ENCODE assay signal across 9 cellular contexts in genomic region chr9:133421615-133422542, GRCh38. TPM values are rescaled to one million over a fixed set of nuclear protein-coding genes. Genes with fewer than 3 reads are reported as not detected.
A peak's percentile ranks its signal among the peaks of the same experiment; 100 is the strongest.
DNase-seq lines count a peak whose midpoint lies in the region; ATAC-seq and TF ChIP-seq lines count a peak whose summit lies in the region.
"Had no signal": no experiment of that assay in that cellular context is flagged by ENCODE, and none has a peak within 500 bp of the region (broad histone marks: within the 10 kb centered on the region; RNA-seq: fewer than 3 reads in every experiment).

Gene ADAMTS13 (plus strand): TSS chr9:133422367. CDS start chr9:133422444, 77 bp downstream.

- H3K36me3 Mint-ChIP-seq in WTC11: peaks cover under 1% of the 10 kb centered on the region; the same call in 1 of the 2 replicates
- H3K36me3 Mint-ChIP-seq in Calu3 (ENCODE audit: insufficient read depth, unreplicated experiment): peaks cover 34% of the 10 kb centered on the region

- DNase-seq in AG09309 (ENCODE audit: low read depth) (no peak), WTC11 (ENCODE audit: low spot score) (peak; percentile 48), kidney tubule cell (ENCODE audit: low spot score) (peak; percentile 13), Calu3 (no peak), GM03348 (ENCODE audit: low spot score) (no peak), COR-L47 (lab: John Stamatoyannopoulos, UW) (no peak), kidney glomerular epithelial cell (lab: John Stamatoyannopoulos, UW) (no peak)
- DNase-seq: thyroid gland had no signal

- intact Hi-C loops in Calu3 (cut with micrococcal nuclease; ENCODE audit: unreplicated experiment): no loop called here

- H3K9me3 Mint-ChIP-seq in WTC11 (0 out of 2 replicates have a peak, but pooled peaks cover under 1% of the 10 kb centered on the region), Calu3 (ENCODE audit: low read depth, unreplicated experiment) (no peaks in the 10 kb centered on the region)

- BruUV-seq in Calu3 (replicated peaks; lab: Mats Ljungman, UMichigan): no TSS peak

- H3K27ac Mint-ChIP-seq in WTC11: peak within 1 kb of the TSS; percentile 87
- H3K27ac Mint-ChIP-seq in Calu3 (ENCODE audit: unreplicated experiment): no peak within 1 kb of the TSS

- POLR2A ChIA-PET in WTC11 (lab: Charles Lee): no interaction called here

- H3K27me3 Mint-ChIP-seq in WTC11 (ENCODE audit: low read depth) (no peaks in the 10 kb centered on the region), Calu3 (ENCODE audit: unreplicated experiment) (no peaks in the 10 kb centered on the region)

- no peak within 1 kb of the TSS for H3K4me3 ChIP-seq in AG09309 (ENCODE audit: control insufficient read depth, low read depth, low read length)
- H3K4me3 ChIP-seq: thyroid gland had no signal

- TF ChIP-seq CTCF in AG09309 (IDR thresholded peaks at IDR 0.05; ENCODE audit: control insufficient read depth, insufficient read depth, low read depth, low read length, missing control alignments): peak; percentile 15
- TF ChIP-seq CTCF in WTC11 (IDR thresholded peaks at IDR 0.05): 0 out of 2 replicates have a peak, but pooled peaks have one; percentile 16
- TF ChIP-seq CTCF in Calu3 (IDR thresholded peaks at IDR 0.05; ENCODE audit: unreplicated experiment): no peak

- CTCF ChIA-PET in WTC11 (lab: Charles Lee) (interaction anchor here (0.7 to 2.3 kb wide), 16 partner anchors 8 to 273 kb away, joined by 3 to 10 read pairs (median 3); partner anchors contain the start of genes MED22, RPL7A and STKLD1), Calu3 (lab: Charles Lee) (no interaction called here)

- ATAC-seq in GM18868 (IDR thresholded peaks at IDR 0.05; ENCODE audit: unreplicated experiment) (peak; percentile 49), WTC11 (peak; percentile 50)

- H3K4me3 Mint-ChIP-seq in WTC11 (no peak within 1 kb of the TSS; the same call in 1 of the 2 replicates), Calu3 (ENCODE audit: low read depth, unreplicated experiment) (no peak within 1 kb of the TSS)

- peaks cover 32% of the 10 kb centered on the region for H3K4me1 Mint-ChIP-seq in WTC11
- H3K4me1 Mint-ChIP-seq in Calu3 (ENCODE audit: low read depth, unreplicated experiment): peaks cover 20% of the 10 kb centered on the region

TF ChIP-seq in WTC11, 78 proteins besides CTCF, POLR2A, EP300 and RAD21:
- TF ChIP-seq ZNF121 (CRISPR knock-in tag; IDR thresholded peaks at IDR 0.05): peak; percentile 76; the same call in 1 of the 2 replicates
- no peak for TF ChIP-seq HMGA2 (CRISPR knock-in tag; IDR thresholded peaks at IDR 0.05)

RNA-seq across cellular contexts. Expression of gene ADAMTS13, which starts in this region (rescaled TPM):
- 12.0 to 16.4 TPM (median 15.9 TPM) in 3 replicates for total RNA-seq in WTC11 (2021)
- total RNA-seq in Calu3 (2022): 4.7 and 5.8 TPM in 2 replicates

Comparison
In these comparisons a context has a peak if more than half of its experiments do, and no peak if none do; other contexts are left out.
1. DNase-seq: peak in WTC11 (single experiment) and kidney tubule cell (single experiment); none in AG09309 (single experiment), Calu3 (single experiment), GM03348 (single experiment), COR-L47 (single experiment) and kidney glomerular epithelial cell (single experiment).